ENCODE assay signal across 20 cellular contexts in genomic region chr12:75790219-75790618, GRCh38.
DNase-seq lines count a peak whose midpoint lies in the region; ATAC-seq and TF ChIP-seq lines count a peak whose summit lies in the region.
"Had no signal": no experiment of that assay in that cellular context is flagged by ENCODE, and none has a peak within 500 bp of the region (broad histone marks: within the 10 kb centered on the region; RNA-seq: fewer than 3 reads in every experiment).

No MANE protein-coding gene starts in this region.

- H3K9me2 ChIP-seq in neural cell (ENCODE audit: insufficient read depth, low read length), result no peaks in the 10 kb centered on the region

- H3K27me3 Mint-ChIP-seq in activated CD4-positive, alpha-beta T cell treated with anti-CD3 and anti-CD28 coated beads for 36 hours, result peaks cover 22% of the 10 kb centered on the region
- H3K27me3 Mint-ChIP-seq: type B pancreatic cell had no signal

- no peaks in the 10 kb centered on the region for H3K36me3 Mint-ChIP-seq in activated CD4-positive, alpha-beta T cell treated with anti-CD3 and anti-CD28 coated beads for 36 hours (ENCODE audit: low read depth)
- H3K36me3 Mint-ChIP-seq: neural progenitor cell, type B pancreatic cell had no signal

- H3K27ac Mint-ChIP-seq in activated CD4-positive, alpha-beta T cell treated with anti-CD3 and anti-CD28 coated beads for 36 hours, result peak overlapping the region; percentile 29
- H3K27ac Mint-ChIP-seq: neural progenitor cell, T-helper 17 cell, type B pancreatic cell had no signal

- no peak overlapping the region for H3K9ac ChIP-seq in adipocyte (ENCODE audit: low read length)
- H3K9ac ChIP-seq in neural cell (ENCODE audit: low read length), result no peak overlapping the region
- H3K9ac ChIP-seq: neural progenitor cell had no signal

- no peak for TF ChIP-seq CTCF in neural cell (IDR thresholded peaks at IDR 0.05; ENCODE audit: poor library complexity, severe bottlenecking)

- H3K36me3 ChIP-seq in adipocyte (ENCODE audit: control insufficient read depth, insufficient read depth, low read length, severe bottlenecking) (no peaks in the 10 kb centered on the region), neural cell (ENCODE audit: insufficient read depth, low read length) (no peaks in the 10 kb centered on the region)
- H3K36me3 ChIP-seq: brain microvascular endothelial cell, heart right ventricle, neural progenitor cell, SJCRH30 had no signal

- H3K27me3 ChIP-seq in adipocyte (replicated peaks; ENCODE audit: control insufficient read depth, insufficient read depth, low read length) (no peaks in the 10 kb centered on the region), neural cell (ENCODE audit: insufficient read depth, low read depth, low read length) (no peaks in the 10 kb centered on the region)
- H3K27me3 ChIP-seq: brain microvascular endothelial cell, heart right ventricle, neural progenitor cell, SJCRH30 had no signal

- CTCF ChIA-PET in activated CD4-positive, alpha-beta T cell treated with anti-CD3 and anti-CD28 coated beads for 36 hours (lab: Charles Lee), result no interaction called here

- H3F3A ChIP-seq in neural cell (ENCODE audit: insufficient read depth, low read length, poor library complexity, severe bottlenecking), result no peaks in the 10 kb centered on the region

- H4K20me1 ChIP-seq in neural cell (ENCODE audit: insufficient read depth), result no peaks in the 10 kb centered on the region

- peak overlapping the region; percentile 1 for H3K27ac ChIP-seq in neural cell (ENCODE audit: low read length)
- H3K27ac ChIP-seq: brain microvascular endothelial cell, C4-2B, heart right ventricle, neural progenitor cell, SJCRH30 had no signal

- peak overlapping the region; percentile 17 for H2AFZ ChIP-seq in neural cell (ENCODE audit: low read depth, low read length)
- H2AFZ ChIP-seq: neural progenitor cell had no signal

- H3K4me3 ChIP-seq in adipocyte (ENCODE audit: low read length) (peak overlapping the region; percentile 16), neural cell (ENCODE audit: low read length) (no peak overlapping the region)
- H3K4me3 ChIP-seq: heart right ventricle, neural progenitor cell, SJCRH30 had no signal

- DNase-seq in activated CD4-positive, alpha-beta T cell treated with anti-CD3 and anti-CD28 coated beads for 36 hours, result no peak
- DNase-seq in activated CD4-positive, alpha-beta T cell treated with anti-CD3 and anti-CD28 coated beads, Interleukin-2, amount 50 U/mL, for 1 hour, result no peak
- DNase-seq in HT1080 (ENCODE audit: low read depth), result peak; percentile 78
- no peak for DNase-seq in adipocyte (ENCODE audit: low read depth)
- DNase-seq in GM19238 (ENCODE audit: insufficient read length, low spot score), result no peak
- DNase-seq in NCI-H345 treated with DMSO at 0.1 percent for 48 hours (lab: John Stamatoyannopoulos, UW; ENCODE audit: unreplicated experiment), result no peak
- DNase-seq: brain microvascular endothelial cell; dermis blood vessel endothelial cell; H9; heart right ventricle; NCI-H146; NCI-H446; SJCRH30; stimulated activated naive CD4-positive, alpha-beta T cell; T-helper 17 cell had no signal

- POLR2A ChIA-PET in activated CD4-positive, alpha-beta T cell treated with anti-CD3 and anti-CD28 coated beads for 36 hours (lab: Charles Lee), result no interaction called here

- intact Hi-C loops in activated CD4-positive, alpha-beta T cell treated with anti-CD3 and anti-CD28 coated beads for 36 hours (cut with DNase I, micrococcal nuclease), result no loop called here

- H3K4me2 ChIP-seq in neural cell (ENCODE audit: low read length), result no peak overlapping the region
- H3K4me2 ChIP-seq: neural progenitor cell had no signal

- no peaks in the 10 kb centered on the region for H3K9me3 ChIP-seq in adipocyte (ENCODE audit: control insufficient read depth, low read length)
- H3K9me3 ChIP-seq in neural cell (ENCODE audit: low read length), result no peaks in the 10 kb centered on the region
- H3K9me3 ChIP-seq: SJCRH30 had no signal

- H3K9me3 Mint-ChIP-seq in activated CD4-positive, alpha-beta T cell treated with anti-CD3 and anti-CD28 coated beads for 36 hours (ENCODE audit: low read depth), result no peaks in the 10 kb centered on the region
- H3K9me3 Mint-ChIP-seq: H9, neural progenitor cell, type B pancreatic cell had no signal

- no peak for TF ChIP-seq RAD21 in neural cell (conservative IDR thresholded peaks at IDR 0.05)

- no peak overlapping the region for H3K4me3 Mint-ChIP-seq in activated CD4-positive, alpha-beta T cell treated with anti-CD3 and anti-CD28 coated beads for 36 hours
- H3K4me3 Mint-ChIP-seq: H9, neural progenitor cell, T-helper 17 cell, type B pancreatic cell had no signal

- peak; percentile 93 for ATAC-seq in activated CD4-positive, alpha-beta T cell treated with anti-CD3 and anti-CD28 coated beads for 36 hours
- no peak for ATAC-seq in HG02884 (IDR thresholded peaks at IDR 0.05; ENCODE audit: unreplicated experiment)
- ATAC-seq: heart right ventricle, T-helper 17 cell had no signal

- TF ChIP-seq EP300 in neural cell (conservative IDR thresholded peaks at IDR 0.05; ENCODE audit: poor library complexity, severe bottlenecking), result no peak

- peaks cover 23% of the 10 kb centered on the region for H3K4me1 Mint-ChIP-seq in activated CD4-positive, alpha-beta T cell treated with anti-CD3 and anti-CD28 coated beads for 36 hours
- H3K4me1 Mint-ChIP-seq: neural progenitor cell, T-helper 17 cell had no signal

- H3K4me1 ChIP-seq in adipocyte (ENCODE audit: control insufficient read depth, insufficient read depth, low read length), result peaks cover 17% of the 10 kb centered on the region
- H3K4me1 ChIP-seq: heart right ventricle, neural progenitor cell had no signal

- no peaks in the 10 kb centered on the region for H3K79me2 ChIP-seq in neural cell (replicated peaks; ENCODE audit: insufficient read depth, low read length)

TF ChIP-seq in neural cell, 6 proteins besides CTCF, POLR2A, EP300 and RAD21:
- TF ChIP-seq POLR2AphosphoS5 (IDR thresholded peaks at IDR 0.05) (no peak), MXI1 (conservative IDR thresholded peaks at IDR 0.05; ENCODE audit: poor library complexity, severe bottlenecking) (no peak), SMC3 (conservative IDR thresholded peaks at IDR 0.05; ENCODE audit: poor library complexity) (no peak), EZH2 (IDR thresholded peaks at IDR 0.05; ENCODE audit: borderline replicate concordance, insufficient read depth, low read length, poor library complexity, severe bottlenecking) (no peak), REST (IDR thresholded peaks at IDR 0.05; ENCODE audit: borderline replicate concordance) (no peak), TAF1 (IDR thresholded peaks at IDR 0.05; ENCODE audit: low read depth) (no peak)
